ENCODE assay signal across 8 cellular contexts in genomic region chr7:21355406-21355874, GRCh38.
A peak's percentile ranks its signal among the peaks of the same experiment; 100 is the strongest.
DNase-seq lines count a peak whose midpoint lies in the region; ATAC-seq and TF ChIP-seq lines count a peak whose summit lies in the region.

No MANE protein-coding gene starts in this region.

- no peaks in the 10 kb centered on the region for H3K36me3 Mint-ChIP-seq in CD14-positive monocyte
- peaks cover 25% of the 10 kb centered on the region for H3K36me3 Mint-ChIP-seq in activated CD4-positive, alpha-beta memory T cell treated with anti-CD3 and anti-CD28 coated beads, Interleukin-2, amount 10 ng/mL, durations not matched to agents 7 days and 5 days (ENCODE audit: low read depth)

- H3K27ac Mint-ChIP-seq in CD14-positive monocyte: peak overlapping the region; percentile 16 to 91 (median 66)
- peak overlapping the region; percentile 98 for H3K27ac Mint-ChIP-seq in activated CD4-positive, alpha-beta memory T cell treated with anti-CD3 and anti-CD28 coated beads, Interleukin-2, amount 10 ng/mL, durations not matched to agents 7 days and 5 days

- H3K9me3 ChIP-seq in tibial nerve: no peaks in the 10 kb centered on the region

- intact Hi-C loops in CD14-positive monocyte (cut with micrococcal nuclease): loop anchor here (5.0 kb wide), 1 partner anchor 72 kb away; the partner anchor contains the start of gene SP4 (in 2 of the 2)

- peaks cover 66% of the 10 kb centered on the region for H3K4me1 Mint-ChIP-seq in CD14-positive monocyte
- H3K4me1 Mint-ChIP-seq in activated CD4-positive, alpha-beta memory T cell treated with anti-CD3 and anti-CD28 coated beads, Interleukin-2, amount 10 ng/mL, durations not matched to agents 7 days and 5 days: peaks cover 87% of the 10 kb centered on the region

- H3K9me3 Mint-ChIP-seq in CD14-positive monocyte: no peaks in the 10 kb centered on the region
- H3K9me3 Mint-ChIP-seq in activated CD4-positive, alpha-beta memory T cell treated with anti-CD3 and anti-CD28 coated beads, Interleukin-2, amount 10 ng/mL, durations not matched to agents 7 days and 5 days: no peaks in the 10 kb centered on the region

- H3K4me1 ChIP-seq in tibial nerve: no peaks in the 10 kb centered on the region

- TF ChIP-seq POLR2A in tibial nerve (IDR thresholded peaks at IDR 0.05): no peak

- H3K4me3 Mint-ChIP-seq in CD14-positive monocyte: peak overlapping the region in 1 of 2 donors; percentile 50
- peak overlapping the region; percentile 22 for H3K4me3 Mint-ChIP-seq in activated CD4-positive, alpha-beta memory T cell treated with anti-CD3 and anti-CD28 coated beads, Interleukin-2, amount 10 ng/mL, durations not matched to agents 7 days and 5 days

- TF ChIP-seq EP300 in tibial nerve (IDR thresholded peaks at IDR 0.05): no peak

- H3K27me3 ChIP-seq in tibial nerve: no peaks in the 10 kb centered on the region

- no peak overlapping the region for H3K27ac ChIP-seq in tibial nerve

- DNase-seq in CD14-positive monocyte (ENCODE audit: low spot score): no peak
- DNase-seq in activated CD4-positive, alpha-beta memory T cell treated with anti-CD3 and anti-CD28 coated beads, Interleukin-2, amount 10 ng/mL, durations not matched to agents 7 days and 5 days: peak; percentile 81
- DNase-seq in stimulated activated CD4-positive, alpha-beta T cell treated with anti-CD3 and anti-CD28 coated beads, Interleukin-4, amount 100 ng/mL, for 1 hour: peak; percentile 14
- DNase-seq in ecto neural progenitor cell (ENCODE audit: low spot score): no peak
- no peak for DNase-seq in kidney tubule cell (ENCODE audit: low spot score)
- no peak for DNase-seq in tibial nerve (ENCODE audit: low spot score in 2 of 2)

- peak; percentile 83 for ATAC-seq in GM19438 (IDR thresholded peaks at IDR 0.05; ENCODE audit: low read depth, unreplicated experiment)
- ATAC-seq in HG03457 (IDR thresholded peaks at IDR 0.05; ENCODE audit: unreplicated experiment): peak; percentile 82

- H3K36me3 ChIP-seq in tibial nerve: no peaks in the 10 kb centered on the region

- no peak overlapping the region for H3K4me3 ChIP-seq in tibial nerve

- CTCF ChIA-PET in activated CD4-positive, alpha-beta memory T cell treated with anti-CD3 and anti-CD28 coated beads, Interleukin-2, amount 10 ng/mL, durations not matched to agents 7 days and 5 days (lab: Charles Lee): interaction anchor here (0.5 to 3.2 kb wide), 5 partner anchors 10 to 72 kb away, joined by 3 to 18 read pairs (median 5); partner anchors contain the start of gene SP4

- no peak for TF ChIP-seq CTCF in CD14-positive monocyte (IDR thresholded peaks at IDR 0.05)
- no peak for TF ChIP-seq CTCF in tibial nerve (IDR thresholded peaks at IDR 0.05)

- POLR2A ChIA-PET in activated CD4-positive, alpha-beta memory T cell treated with anti-CD3 and anti-CD28 coated beads, Interleukin-2, amount 10 ng/mL, durations not matched to agents 7 days and 5 days (lab: Charles Lee): interaction anchor here (0.9 to 6.8 kb wide), 11 partner anchors 9 to 144 kb away, joined by 3 to 135 read pairs (median 7); partner anchors contain the start of gene SP4

- 67 to 76% methylated on average over 2 of the region's 2 CpGs for WGBS in tibial nerve, 2 donors

- peaks cover 0 to 2% (median 0%) of the 10 kb centered on the region in 3 donors for H3K27me3 Mint-ChIP-seq in CD14-positive monocyte (ENCODE audit: low read depth in 3 of 3)
- H3K27me3 Mint-ChIP-seq in activated CD4-positive, alpha-beta memory T cell treated with anti-CD3 and anti-CD28 coated beads, Interleukin-2, amount 10 ng/mL, durations not matched to agents 7 days and 5 days: no peaks in the 10 kb centered on the region

Comparison
In these comparisons a context has a peak if more than half of its experiments do, and no peak if none do; other contexts are left out.
1. DNase-seq: peak in activated CD4-positive, alpha-beta memory T cell treated with anti-CD3 and anti-CD28 coated beads, Interleukin-2, amount 10 ng/mL, durations not matched to agents 7 days and 5 days (single experiment) and stimulated activated CD4-positive, alpha-beta T cell treated with anti-CD3 and anti-CD28 coated beads, Interleukin-4, amount 100 ng/mL, for 1 hour (single experiment); none in CD14-positive monocyte (single experiment), ecto neural progenitor cell (single experiment), kidney tubule cell (single experiment) and tibial nerve (0 of 2).